ENCODE assay signal across 10 cellular contexts in genomic region chr7:50349963-50350944, GRCh38. TPM values are rescaled to one million over a fixed set of nuclear protein-coding genes. Genes with fewer than 3 reads are reported as not detected.
DNase-seq lines count a peak whose midpoint lies in the region; ATAC-seq, FAIRE-seq and TF ChIP-seq lines count a peak whose summit lies in the region.
"Had no signal": no experiment of that assay in that cellular context is flagged by ENCODE, and none has a peak within 500 bp of the region (broad histone marks: within the 10 kb centered on the region; RNA-seq: fewer than 3 reads in every experiment).

No MANE protein-coding gene starts in this region.

- no peaks in the 10 kb centered on the region for H3K4me1 ChIP-seq in transverse colon
- H3K4me1 ChIP-seq in left lung = peaks cover 0 to 62% of the 10 kb centered on the region in 2 donors
- H3K4me1 ChIP-seq: parathyroid adenoma had no signal

- in situ Hi-C loops in transverse colon (cut with MboI; ENCODE audit: low pct_ligation_motif_present in 1 of 4, low pct_unique_long_range_greater_than_20kb in 1 of 4, low sequenced_read_pairs in 3 of 4) = no loop called here

- 62 to 65% methylated on average over 6 to 18 of the region's 18 CpGs for WGBS in transverse colon (ENCODE audit: low coverage in 1 of 2), 2 donors

- no peaks in the 10 kb centered on the region for H3K27me3 ChIP-seq in transverse colon
- H3K27me3 ChIP-seq in left lung = no peaks in the 10 kb centered on the region

- H3K4me3 ChIP-seq in transverse colon = no peak overlapping the region
- H3K4me3 ChIP-seq in left lung = no peak overlapping the region

- TF ChIP-seq EP300 in transverse colon (IDR thresholded peaks at IDR 0.05; ENCODE audit: low read depth) = no peak

- TF ChIP-seq CTCF in transverse colon (IDR thresholded peaks at IDR 0.05) (no peak), left lung (IDR thresholded peaks at IDR 0.05) (no peak)

- TF ChIP-seq POLR2A in GM12891 (IDR thresholded peaks at IDR 0.05; ENCODE audit: low read depth, low read length) (no peak), transverse colon (IDR thresholded peaks at IDR 0.05) (peak; percentile 14)

- DNase-seq in GM12891 (ENCODE audit: insufficient read length, low spot score) (peak; percentile 45), T follicular helper cell (ENCODE audit: low read depth) (peak; percentile 52), transverse colon (no peak), D341Med (ENCODE audit: low spot score) (no peak), left lung (no peak), foreskin melanocyte (no peak)
- DNase-seq in central memory CD4-positive, alpha-beta T cell = peak; percentile 49

- FAIRE-seq in GM12891 (lab: Jason Lieb, UNC) = peak; percentile 97
- FAIRE-seq: astrocyte had no signal

- peak overlapping the region; percentile 38 to 63 (median 52) for H3K27ac ChIP-seq in transverse colon
- peak overlapping the region in 1 of 2 donors; percentile 75 for H3K27ac ChIP-seq in left lung
- H3K27ac ChIP-seq: parathyroid adenoma had no signal

- H3K9me3 ChIP-seq in transverse colon = no peaks in the 10 kb centered on the region
- H3K9me3 ChIP-seq in left lung = no peaks in the 10 kb centered on the region

- intact Hi-C loops in transverse colon (cut with DNase I; ENCODE audit: low total_unique reads) = no loop called here
- intact Hi-C loops in left lung (cut with DNase I) = no loop called here

- H3K36me3 ChIP-seq in transverse colon (no peaks in the 10 kb centered on the region), left lung (peaks cover 0 to 5% of the 10 kb centered on the region in 2 donors)

- ATAC-seq in HG02588 (IDR thresholded peaks at IDR 0.05; ENCODE audit: unreplicated experiment) = peak; percentile 77
- ATAC-seq in left lung = no peak

TF ChIP-seq in GM12891, 5 proteins besides CTCF, POLR2A, EP300 and RAD21:
- TF ChIP-seq POU2F2 (IDR thresholded peaks at IDR 0.05; ENCODE audit: low read depth, low read length) = peak; percentile 91
- TF ChIP-seq SPI1 (IDR thresholded peaks at IDR 0.05; ENCODE audit: low read depth, low read length) = no peak
- peak; percentile 62; the same call in 1 of the 2 replicates for TF ChIP-seq TAF1 (IDR thresholded peaks at IDR 0.05; ENCODE audit: low read depth, low read length)
TF ChIP-seq in GM12891: peak in this region for 2.

RNA-seq across cellular contexts. Expression of gene IKZF1, which starts 45.7 kb away (rescaled TPM):
- polyA plus RNA-seq in GM12891 (2012; ENCODE audit: low read depth, missing spikeins) = 39.6 TPM
- total RNA-seq in transverse colon = 100 to 1,000 TPM in 1 of 4 donors, 10 to 100 TPM in 1, 1 to 10 TPM in 2; 9.2 to 116 (median 29.1) TPM
- total RNA-seq in left lung = 10 to 100 TPM; 19.0 to 50.2 TPM

Comparison
In these comparisons a context has a peak if more than half of its experiments do, and no peak if none do; other contexts are left out.
1. DNase-seq: peak in GM12891 (single experiment), T follicular helper cell (single experiment) and central memory CD4-positive, alpha-beta T cell (single experiment); none in transverse colon (single experiment), D341Med (single experiment), left lung (0 of 2) and foreskin melanocyte (single experiment).